Comparison of ENCODE assay signal across 8 cellular contexts in the genomic region with DNA sequence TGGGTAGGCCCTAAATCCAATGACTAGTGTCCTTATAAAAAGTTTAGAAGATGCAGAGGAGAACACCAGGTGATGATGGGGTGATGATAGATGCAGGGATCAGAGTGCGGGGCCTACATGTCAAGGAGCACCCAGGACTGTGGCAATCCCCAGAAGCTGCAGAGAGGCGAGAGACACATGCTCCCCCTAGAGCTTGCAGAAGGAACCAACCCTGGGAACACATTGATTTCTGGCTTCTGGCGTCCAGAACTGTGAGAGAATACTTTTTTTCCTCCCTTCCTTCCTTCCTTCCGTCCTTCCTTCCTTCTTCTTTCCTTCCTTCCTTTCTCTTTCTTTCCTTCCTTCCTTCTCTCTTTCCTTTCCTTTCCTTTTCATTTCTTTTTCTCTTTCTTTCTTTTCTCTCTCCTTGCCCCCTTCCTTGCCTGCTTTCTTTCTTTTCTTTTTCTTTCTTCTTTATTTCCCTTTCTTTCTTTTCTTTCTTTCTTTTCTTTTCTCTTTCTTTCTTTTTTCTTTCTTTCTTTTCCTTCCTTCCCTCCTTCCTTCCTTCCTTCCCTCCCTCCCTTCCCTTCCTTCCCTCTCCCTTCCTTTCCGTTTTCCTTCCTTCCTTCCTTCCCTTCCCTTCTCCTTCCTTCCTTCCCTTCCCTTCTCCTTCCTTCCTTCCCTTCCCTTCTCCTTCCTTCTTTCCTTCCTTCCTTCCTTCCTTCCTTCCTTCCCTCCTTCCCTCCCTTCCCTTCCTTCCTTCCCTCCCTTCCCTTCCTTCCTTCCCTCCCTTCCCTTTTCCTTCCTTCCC.
DNase-seq lines count a peak whose midpoint lies in the region; TF ChIP-seq lines count a peak whose summit lies in the region.

No MANE protein-coding gene starts in this region.

- H3K27me3 ChIP-seq in neural cell (ENCODE audit: insufficient read depth, low read depth, low read length) (no peaks in the 10 kb centered on the region), uterus (no peaks in the 10 kb centered on the region), smooth muscle cell (ENCODE audit: low read depth) (peaks cover 4% of the 10 kb centered on the region)

- no peak for TF ChIP-seq POLR2A in uterus (IDR thresholded peaks at IDR 0.05)

- H3K4me1 ChIP-seq in uterus (no peaks in the 10 kb centered on the region), smooth muscle cell (ENCODE audit: low read depth) (no peaks in the 10 kb centered on the region)

- DNase-seq in Daoy (ENCODE audit: low read depth) (peak; percentile 38), HT-29 (ENCODE audit: low spot score) (peak; percentile 16), uterus (no peak), GDM1 (lab: John Stamatoyannopoulos, UW) (no peak), smooth muscle cell (lab: John Stamatoyannopoulos, UW; ENCODE audit: unreplicated experiment) (no peak), kidney glomerular epithelial cell (lab: John Stamatoyannopoulos, UW) (no peak)

- H4K20me1 ChIP-seq in neural cell (ENCODE audit: insufficient read depth) (no peaks in the 10 kb centered on the region), smooth muscle cell (ENCODE audit: low read depth) (no peaks in the 10 kb centered on the region)

- H3K9me3 ChIP-seq in neural cell (ENCODE audit: low read length) = no peaks in the 10 kb centered on the region
- H3K9me3 ChIP-seq in uterus = no peaks in the 10 kb centered on the region
- H3K9me3 ChIP-seq in smooth muscle cell (replicated peaks; ENCODE audit: low read depth) = no peaks in the 10 kb centered on the region

- H3K4me2 ChIP-seq in neural cell (ENCODE audit: low read length) = no peak overlapping the region
- no peak overlapping the region for H3K4me2 ChIP-seq in smooth muscle cell

- no peak for TF ChIP-seq RAD21 in neural cell (conservative IDR thresholded peaks at IDR 0.05)

- H3K9ac ChIP-seq in neural cell (ENCODE audit: low read length) (no peak overlapping the region), smooth muscle cell (ENCODE audit: low read depth) (no peak overlapping the region)

- H2AFZ ChIP-seq in neural cell (ENCODE audit: low read depth, low read length) = no peak overlapping the region
- no peak overlapping the region for H2AFZ ChIP-seq in smooth muscle cell (ENCODE audit: low read depth)

- 45% methylated on average over 5 of the region's 5 CpGs for WGBS in smooth muscle cell (ENCODE audit: low lambda C conversion rate)

- H3K27ac ChIP-seq in neural cell (ENCODE audit: low read length) (no peak overlapping the region), uterus (no peak overlapping the region), smooth muscle cell (ENCODE audit: low read depth) (no peak overlapping the region)

- H3K36me3 ChIP-seq in neural cell (ENCODE audit: insufficient read depth, low read length) = no peaks in the 10 kb centered on the region
- H3K36me3 ChIP-seq in uterus = no peaks in the 10 kb centered on the region
- H3K36me3 ChIP-seq in smooth muscle cell (ENCODE audit: low read depth) = no peaks in the 10 kb centered on the region

- TF ChIP-seq CTCF in WI38 (IDR thresholded peaks at IDR 0.05; ENCODE audit: low read depth, low read length) (peak; percentile 53), neural cell (IDR thresholded peaks at IDR 0.05; ENCODE audit: poor library complexity, severe bottlenecking) (peak; percentile 15), uterus (IDR thresholded peaks at IDR 0.05) (no peak), smooth muscle cell (IDR thresholded peaks at IDR 0.05; ENCODE audit: borderline replicate concordance, insufficient read depth, poor library complexity, severe bottlenecking) (no peak)

- no peaks in the 10 kb centered on the region for H3F3A ChIP-seq in neural cell (ENCODE audit: insufficient read depth, low read length, poor library complexity, severe bottlenecking)
- H3F3A ChIP-seq in smooth muscle cell (ENCODE audit: low read depth) = no peaks in the 10 kb centered on the region

- H3K9me2 ChIP-seq in neural cell (ENCODE audit: insufficient read depth, low read length) = no peaks in the 10 kb centered on the region

- intact Hi-C loops in uterus (cut with DNase I; ENCODE audit: low total_unique reads) = no loop called here

- H3K4me3 ChIP-seq in WI38 (ENCODE audit: low read depth, low read length) (no peak overlapping the region), neural cell (ENCODE audit: low read length) (no peak overlapping the region), uterus (no peak overlapping the region), smooth muscle cell (no peak overlapping the region)

- H3K79me2 ChIP-seq in neural cell (replicated peaks; ENCODE audit: insufficient read depth, low read length) = no peaks in the 10 kb centered on the region
- H3K79me2 ChIP-seq in smooth muscle cell (ENCODE audit: low read depth) = no peaks in the 10 kb centered on the region

- no peak for TF ChIP-seq EP300 in neural cell (conservative IDR thresholded peaks at IDR 0.05; ENCODE audit: poor library complexity, severe bottlenecking)

TF ChIP-seq in neural cell, 6 proteins besides CTCF, POLR2A, EP300 and RAD21:
- TF ChIP-seq EZH2 (IDR thresholded peaks at IDR 0.05; ENCODE audit: borderline replicate concordance, insufficient read depth, low read length, poor library complexity, severe bottlenecking) (no peak), SMC3 (conservative IDR thresholded peaks at IDR 0.05; ENCODE audit: poor library complexity) (no peak)
- TF ChIP-seq, protein P1, sequence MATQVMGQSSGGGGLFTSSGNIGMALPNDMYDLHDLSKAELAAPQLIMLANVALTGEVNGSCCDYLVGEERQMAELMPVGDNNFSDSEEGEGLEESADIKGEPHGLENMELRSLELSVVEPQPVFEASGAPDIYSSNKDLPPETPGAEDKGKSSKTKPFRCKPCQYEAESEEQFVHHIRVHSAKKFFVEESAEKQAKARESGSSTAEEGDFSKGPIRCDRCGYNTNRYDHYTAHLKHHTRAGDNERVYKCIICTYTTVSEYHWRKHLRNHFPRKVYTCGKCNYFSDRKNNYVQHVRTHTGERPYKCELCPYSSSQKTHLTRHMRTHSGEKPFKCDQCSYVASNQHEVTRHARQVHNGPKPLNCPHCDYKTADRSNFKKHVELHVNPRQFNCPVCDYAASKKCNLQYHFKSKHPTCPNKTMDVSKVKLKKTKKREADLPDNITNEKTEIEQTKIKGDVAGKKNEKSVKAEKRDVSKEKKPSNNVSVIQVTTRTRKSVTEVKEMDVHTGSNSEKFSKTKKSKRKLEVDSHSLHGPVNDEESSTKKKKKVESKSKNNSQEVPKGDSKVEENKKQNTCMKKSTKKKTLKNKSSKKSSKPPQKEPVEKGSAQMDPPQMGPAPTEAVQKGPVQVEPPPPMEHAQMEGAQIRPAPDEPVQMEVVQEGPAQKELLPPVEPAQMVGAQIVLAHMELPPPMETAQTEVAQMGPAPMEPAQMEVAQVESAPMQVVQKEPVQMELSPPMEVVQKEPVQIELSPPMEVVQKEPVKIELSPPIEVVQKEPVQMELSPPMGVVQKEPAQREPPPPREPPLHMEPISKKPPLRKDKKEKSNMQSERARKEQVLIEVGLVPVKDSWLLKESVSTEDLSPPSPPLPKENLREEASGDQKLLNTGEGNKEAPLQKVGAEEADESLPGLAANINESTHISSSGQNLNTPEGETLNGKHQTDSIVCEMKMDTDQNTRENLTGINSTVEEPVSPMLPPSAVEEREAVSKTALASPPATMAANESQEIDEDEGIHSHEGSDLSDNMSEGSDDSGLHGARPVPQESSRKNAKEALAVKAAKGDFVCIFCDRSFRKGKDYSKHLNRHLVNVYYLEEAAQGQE (IDR thresholded peaks at IDR 0.05; ENCODE audit: borderline replicate concordance) = no peak

Comparison
In these comparisons a context has a peak if more than half of its experiments do, and no peak if none do; other contexts are left out.
1. DNase-seq: peak in Daoy (single experiment) and HT-29 (single experiment); none in uterus (0 of 2), GDM1 (single experiment), smooth muscle cell (single experiment) and kidney glomerular epithelial cell (single experiment).
2. CTCF ChIP-seq: peak in WI38 (single experiment) and neural cell (single experiment); none in uterus (0 of 4) and smooth muscle cell (single experiment).